In genomic region chrX:135707880-135708279, GRCh38 we compare ENCODE assay signal across 9 cellular contexts. TPM values are rescaled to one million over a fixed set of nuclear protein-coding genes. Genes with fewer than 3 reads are reported as not detected.
DNase-seq lines count a peak whose midpoint lies in the region; ATAC-seq, FAIRE-seq and TF ChIP-seq lines count a peak whose summit lies in the region.
"Had no signal": no experiment of that assay in that cellular context is flagged by ENCODE, and none has a peak within 500 bp of the region (broad histone marks: within the 10 kb centered on the region; RNA-seq: fewer than 3 reads in every experiment).

No MANE protein-coding gene starts in this region.

- ATAC-seq in GM18858 (IDR thresholded peaks at IDR 0.05; ENCODE audit: unreplicated experiment) = no peak

- H3K4me1 ChIP-seq in NT2/D1 (ENCODE audit: insufficient read depth, insufficient read length) (no peaks in the 10 kb centered on the region), ascending aorta (no peaks in the 10 kb centered on the region)

- H3K27me3 ChIP-seq in NT2/D1 (ENCODE audit: insufficient read depth, insufficient read length) (no peaks in the 10 kb centered on the region), ascending aorta (no peaks in the 10 kb centered on the region)

- no peak overlapping the region for H3K4me3 ChIP-seq in NT2/D1 (ENCODE audit: insufficient read length, low read depth)
- no peak overlapping the region for H3K4me3 ChIP-seq in epithelial cell of proximal tubule (ENCODE audit: low read depth, low read length)
- no peak overlapping the region for H3K4me3 ChIP-seq in ascending aorta

- H3K27ac ChIP-seq in C4-2B = no peak overlapping the region
- H3K27ac ChIP-seq in ascending aorta = no peak overlapping the region

- peak; percentile 91 for FAIRE-seq in GM19239 (lab: Jason Lieb, UNC)

- no peaks in the 10 kb centered on the region for H3K9me3 ChIP-seq in NT2/D1 (ENCODE audit: insufficient read depth, low read length)
- H3K9me3 ChIP-seq in ascending aorta = no peaks in the 10 kb centered on the region

- no peak overlapping the region for H3K9ac ChIP-seq in NT2/D1 (ENCODE audit: insufficient read length, low read depth)

- no peaks in the 10 kb centered on the region for H3K36me3 ChIP-seq in NT2/D1 (ENCODE audit: insufficient read depth, insufficient read length, low read length)
- no peaks in the 10 kb centered on the region for H3K36me3 ChIP-seq in ascending aorta

- intact Hi-C loops in ascending aorta (cut with DNase I) = no loop called here

- DNase-seq in GM19239 (ENCODE audit: insufficient read length, low spot score) = peak; percentile 9
- peak; percentile 27 for DNase-seq in NT2/D1 (ENCODE audit: low read depth, low spot score)
- DNase-seq in epithelial cell of proximal tubule (ENCODE audit: low read depth) = no peak
- no peak for DNase-seq in LoVo (ENCODE audit: low spot score)
- no peak for DNase-seq in OCI-M2 (lab: John Stamatoyannopoulos, UW; ENCODE audit: unreplicated experiment)
- DNase-seq in ascending aorta (ENCODE audit: low spot score in 2 of 2) = no peak

- TF ChIP-seq CTCF in C4-2B (conservative IDR thresholded peaks at IDR 0.05) = peak; percentile 64
- TF ChIP-seq CTCF in epithelial cell of proximal tubule (conservative IDR thresholded peaks at IDR 0.05; ENCODE audit: low read depth, low read length) = peak; percentile 19
- TF ChIP-seq CTCF in ascending aorta (IDR thresholded peaks at IDR 0.05) = peak in 1 of 3 experiments; percentile 16

RNA-seq across cellular contexts. Expression of gene CT45A1, which starts 5.6 kb away (rescaled TPM):
- total RNA-seq in epithelial cell of proximal tubule = not detected in 2 replicates
- not detected for total RNA-seq in ascending aorta
- total RNA-seq: renal cortical epithelial cell had no signal

Comparison
In these comparisons a context has a peak if more than half of its experiments do, and no peak if none do; other contexts are left out.
1. DNase-seq: peak in GM19239 (single experiment) and NT2/D1 (single experiment); none in epithelial cell of proximal tubule (single experiment), LoVo (single experiment), OCI-M2 (single experiment) and ascending aorta (0 of 2).